8 cellular contexts compared by ENCODE assay signal in the genomic region with DNA sequence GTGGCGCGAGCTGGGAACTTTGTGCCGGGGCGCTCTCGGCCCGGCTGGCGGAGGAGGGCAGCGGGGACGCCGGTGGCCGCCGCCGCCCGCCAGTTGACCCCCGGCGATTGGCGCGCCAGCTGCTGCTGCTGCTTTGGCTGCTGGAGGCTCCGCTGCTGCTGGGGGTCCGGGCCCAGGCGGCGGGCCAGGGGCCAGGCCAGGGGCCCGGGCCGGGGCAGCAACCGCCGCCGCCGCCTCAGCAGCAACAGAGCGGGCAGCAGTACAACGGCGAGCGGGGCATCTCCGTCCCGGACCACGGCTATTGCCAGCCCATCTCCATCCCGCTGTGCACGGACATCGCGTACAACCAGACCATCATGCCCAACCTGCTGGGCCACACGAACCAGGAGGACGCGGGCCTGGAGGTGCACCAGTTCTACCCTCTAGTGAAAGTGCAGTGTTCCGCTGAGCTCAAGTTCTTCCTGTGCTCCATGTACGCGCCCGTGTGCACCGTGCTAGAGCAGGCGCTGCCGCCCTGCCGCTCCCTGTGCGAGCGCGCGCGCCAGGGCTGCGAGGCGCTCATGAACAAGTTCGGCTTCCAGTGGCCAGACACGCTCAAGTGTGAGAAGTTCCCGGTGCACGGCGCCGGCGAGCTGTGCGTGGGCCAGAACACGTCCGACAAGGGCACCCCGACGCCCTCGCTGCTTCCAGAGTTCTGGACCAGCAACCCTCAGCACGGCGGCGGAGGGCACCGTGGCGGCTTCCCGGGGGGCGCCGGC. TPM values are rescaled to one million over a fixed set of nuclear protein-coding genes. Genes with fewer than 3 reads are reported as not detected.
A peak's percentile ranks its signal among the peaks of the same experiment; 100 is the strongest.
DNase-seq lines count a peak whose midpoint lies in the region; ATAC-seq and TF ChIP-seq lines count a peak whose summit lies in the region.

No MANE protein-coding gene starts in this region.

- no peaks in the 10 kb centered on the region for H3K36me3 Mint-ChIP-seq in CD8-positive, alpha-beta T cell
- peaks cover 8% of the 10 kb centered on the region for H3K36me3 Mint-ChIP-seq in progenitor cell of endocrine pancreas (ENCODE audit: insufficient read depth)

- no peaks in the 10 kb centered on the region for H3K27me3 ChIP-seq in CD8-positive, alpha-beta T cell (ENCODE audit: insufficient read depth, low read length)
- no peaks in the 10 kb centered on the region for H3K27me3 ChIP-seq in right atrium auricular region

- ATAC-seq in CD8-positive, alpha-beta T cell = no peak
- ATAC-seq in GM19043 (IDR thresholded peaks at IDR 0.05; ENCODE audit: low read depth, unreplicated experiment) (peak; percentile 28), HG03139 (IDR thresholded peaks at IDR 0.05; ENCODE audit: unreplicated experiment) (peak; percentile 38)

- no peaks in the 10 kb centered on the region for H3K9me3 ChIP-seq in CD8-positive, alpha-beta T cell (ENCODE audit: low read length)
- no peaks in the 10 kb centered on the region for H3K9me3 ChIP-seq in right atrium auricular region

- H3K27me3 Mint-ChIP-seq in CD8-positive, alpha-beta T cell (ENCODE audit: low read depth) = peaks cover 30% of the 10 kb centered on the region
- H3K27me3 Mint-ChIP-seq in progenitor cell of endocrine pancreas = peaks cover 38% of the 10 kb centered on the region

- no peak for DNase-seq in CD8-positive, alpha-beta T cell
- DNase-seq in NCI-H460 (ENCODE audit: extremely low read depth, low read depth) (peak; percentile 28), amniotic epithelial cell (ENCODE audit: low read depth) (peak; percentile 71), right atrium auricular region (ENCODE audit: low spot score) (no peak), progenitor cell of endocrine pancreas (ENCODE audit: low spot score, unreplicated experiment) (peak; percentile 20), NK-92 (lab: John Stamatoyannopoulos, UW; ENCODE audit: unreplicated experiment) (no peak)

- no peak overlapping the region for H3K27ac ChIP-seq in CD8-positive, alpha-beta T cell (ENCODE audit: low read depth, low read length)
- peak overlapping the region; percentile 96 to 97 for H3K27ac ChIP-seq in right atrium auricular region

- H3K27ac Mint-ChIP-seq in CD8-positive, alpha-beta T cell = no peak overlapping the region
- H3K27ac Mint-ChIP-seq in progenitor cell of endocrine pancreas = peak overlapping the region; percentile 92

- POLR2A ChIA-PET in CD8-positive, alpha-beta T cell (lab: Charles Lee) = no interaction called here

- H3K4me3 Mint-ChIP-seq in CD8-positive, alpha-beta T cell = peak overlapping the region; percentile 72
- peak overlapping the region; percentile 89 for H3K4me3 Mint-ChIP-seq in progenitor cell of endocrine pancreas (ENCODE audit: low read depth)

- no peak overlapping the region for H3K4me3 ChIP-seq in CD8-positive, alpha-beta T cell (ENCODE audit: low read depth, low read length)
- H3K4me3 ChIP-seq in right atrium auricular region = peak overlapping the region; percentile 86 to 87

- H3K9me3 Mint-ChIP-seq in CD8-positive, alpha-beta T cell = no peaks in the 10 kb centered on the region
- no peaks in the 10 kb centered on the region for H3K9me3 Mint-ChIP-seq in progenitor cell of endocrine pancreas (ENCODE audit: low read depth)

- intact Hi-C loops in CD8-positive, alpha-beta T cell (cut with DNase I, micrococcal nuclease) = no loop called here

- H3K4me1 Mint-ChIP-seq in CD8-positive, alpha-beta T cell (ENCODE audit: low read depth) = peaks cover 14% of the 10 kb centered on the region
- peaks cover 18% of the 10 kb centered on the region for H3K4me1 Mint-ChIP-seq in progenitor cell of endocrine pancreas (ENCODE audit: low read depth)

- CTCF ChIA-PET in CD8-positive, alpha-beta T cell (lab: Charles Lee) = no interaction called here

- no peaks in the 10 kb centered on the region for H3K36me3 ChIP-seq in CD8-positive, alpha-beta T cell (ENCODE audit: insufficient read depth, low read length)
- no peaks in the 10 kb centered on the region for H3K36me3 ChIP-seq in right atrium auricular region

- H3K4me1 ChIP-seq in CD8-positive, alpha-beta T cell (ENCODE audit: insufficient read depth, low read length) = no peaks in the 10 kb centered on the region
- peaks cover 0 to 25% of the 10 kb centered on the region in 2 donors for H3K4me1 ChIP-seq in right atrium auricular region

- no peak for TF ChIP-seq CTCF in CD8-positive, alpha-beta T cell (IDR thresholded peaks at IDR 0.05)
- no peak for TF ChIP-seq CTCF in right atrium auricular region (IDR thresholded peaks at IDR 0.05)
- no peak for TF ChIP-seq CTCF in progenitor cell of endocrine pancreas (IDR thresholded peaks at IDR 0.05; ENCODE audit: unreplicated experiment)

RNA-seq across cellular contexts. Expression of a gene that starts 0.9 kb away (rescaled TPM):
- total RNA-seq in CD8-positive, alpha-beta T cell = not detected
- total RNA-seq in NCI-H460 (2014; rRNA removed; shearing (Covaris generic)) = 3.1 and 3.7 TPM in 2 replicates
- 3.3 and 3.4 TPM in 2 replicates for polyA plus RNA-seq in NCI-H460 (2014; cell fraction: nucleus; rRNA removed)
- total RNA-seq in right atrium auricular region = 10 to 100 TPM; 16.9 to 27.0 TPM
- 11.8 and 12.0 TPM in 2 replicates for total RNA-seq in progenitor cell of endocrine pancreas

Comparison
In these comparisons a context has a peak if more than half of its experiments do, and no peak if none do; other contexts are left out.
1. DNase-seq: peak in NCI-H460 (single experiment), amniotic epithelial cell (single experiment) and progenitor cell of endocrine pancreas (single experiment); none in CD8-positive, alpha-beta T cell (0 of 7), right atrium auricular region (single experiment) and NK-92 (single experiment).